ENCODE assay signal across 14 cellular contexts in the genomic region with DNA sequence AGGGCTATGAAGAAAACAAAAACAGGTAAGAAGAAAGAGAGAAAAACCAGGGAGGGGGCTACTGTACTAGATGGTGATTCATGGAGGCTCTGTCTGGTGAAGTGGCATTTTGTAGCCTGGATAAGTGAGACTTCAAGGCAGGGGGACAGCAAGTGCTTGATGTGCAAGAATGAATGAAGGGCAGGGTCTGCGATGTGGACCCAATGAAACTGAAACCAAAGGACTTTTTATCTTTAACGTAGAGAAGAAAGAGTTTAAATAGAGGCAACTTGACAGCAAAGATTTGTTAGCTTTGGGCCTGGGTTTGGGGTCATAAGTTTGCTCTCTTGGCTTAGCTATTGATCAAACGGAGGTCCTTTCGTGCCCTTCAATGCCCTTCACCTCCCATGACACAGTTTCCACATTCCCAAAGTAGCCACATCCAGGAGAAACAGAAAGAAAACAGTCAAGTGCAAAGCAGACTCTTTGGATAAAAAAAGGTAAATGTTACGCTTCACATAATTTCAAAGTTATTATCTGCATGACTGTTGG.
A peak's percentile ranks its signal among the peaks of the same experiment; 100 is the strongest.
DNase-seq lines count a peak whose midpoint lies in the region; ATAC-seq and TF ChIP-seq lines count a peak whose summit lies in the region.
"Had no signal": no experiment of that assay in that cellular context is flagged by ENCODE, and none has a peak within 500 bp of the region (broad histone marks: within the 10 kb centered on the region; RNA-seq: fewer than 3 reads in every experiment).

No MANE protein-coding gene starts in this region.

- no peak overlapping the region for H3K4me2 ChIP-seq in mesenchymal stem cell (ENCODE audit: low read length, poor library complexity, severe bottlenecking)

- no peak overlapping the region for H3K9ac ChIP-seq in mesenchymal stem cell (ENCODE audit: low read length)

- H3K27me3 Mint-ChIP-seq in activated CD4-positive, alpha-beta T cell treated with anti-CD3 and anti-CD28 coated beads, Interleukin-2, amount 10 ng/mL, durations not matched to agents 7 days and 5 days: no peaks in the 10 kb centered on the region

- H3K27ac ChIP-seq in HL-60 (replicated peaks) (peak overlapping the region; percentile 56), mesenchymal stem cell (ENCODE audit: low read length, poor library complexity, severe bottlenecking) (peak overlapping the region; percentile 5)
- H3K27ac ChIP-seq: C4-2B had no signal

- H3K79me1 ChIP-seq in mesenchymal stem cell (replicated peaks; ENCODE audit: low read length, poor library complexity, severe bottlenecking): no peaks in the 10 kb centered on the region

- no peak overlapping the region for H2BK120ac ChIP-seq in mesenchymal stem cell (ENCODE audit: low read depth, low read length)

- H2AK5ac ChIP-seq in mesenchymal stem cell (ENCODE audit: low read length, severe bottlenecking): no peak overlapping the region

- peak overlapping the region; percentile 51 for H3K27ac Mint-ChIP-seq in activated CD4-positive, alpha-beta T cell treated with anti-CD3 and anti-CD28 coated beads, Interleukin-2, amount 10 ng/mL, durations not matched to agents 7 days and 5 days
- H3K27ac Mint-ChIP-seq: H9 had no signal

- H4K91ac ChIP-seq in mesenchymal stem cell (ENCODE audit: low read length): no peak overlapping the region

- WGBS in mesenchymal stem cell: 94% methylated on average over 5 of the region's 5 CpGs

- H3K9me3 ChIP-seq in mesenchymal stem cell (ENCODE audit: control insufficient read depth, low read length): no peaks in the 10 kb centered on the region
- H3K9me3 ChIP-seq: BE2C had no signal

- H2BK12ac ChIP-seq in mesenchymal stem cell (ENCODE audit: low read length in 2 of 2): no peak overlapping the region

- H3K27me3 ChIP-seq in HL-60 (ENCODE audit: insufficient read depth, poor library complexity, severe bottlenecking): no peaks in the 10 kb centered on the region
- no peaks in the 10 kb centered on the region for H3K27me3 ChIP-seq in mesenchymal stem cell (ENCODE audit: control insufficient read depth in 1 of 2, insufficient read depth in 1 of 2, low read length in 2 of 2)
- H3K27me3 ChIP-seq: BE2C had no signal

- H3K4ac ChIP-seq in mesenchymal stem cell (ENCODE audit: low read depth in 1 of 2, low read length in 2 of 2): no peak overlapping the region

- no peak for DNase-seq in activated CD4-positive, alpha-beta T cell treated with anti-CD3 and anti-CD28 coated beads, Interleukin-2, amount 10 ng/mL, durations not matched to agents 7 days and 5 days
- DNase-seq in activated CD4-positive, alpha-beta T cell treated with anti-CD3 and anti-CD28 coated beads, Interleukin-2, amount 50 U/mL, for 4 hours: no peak
- DNase-seq in HL-60 (ENCODE audit: low read depth in 1 of 2, low spot score in 1 of 2) (no peak), SHP77 treated with DMSO at 0.1 percent for 48 hours (lab: John Stamatoyannopoulos, UW) (peak; percentile 23), mesenchymal stem cell (no peak), NCI-H748 (lab: John Stamatoyannopoulos, UW; ENCODE audit: unreplicated experiment) (no peak)
- DNase-seq: 8988T, BE2C, GOT3, H9 had no signal

- no peaks in the 10 kb centered on the region for H3K36me3 ChIP-seq in mesenchymal stem cell (ENCODE audit: control insufficient read depth in 1 of 2, insufficient read depth in 2 of 2, low read depth in 1 of 2, low read length in 2 of 2)
- H3K36me3 ChIP-seq: BE2C had no signal

- CTCF ChIA-PET in activated CD4-positive, alpha-beta T cell treated with anti-CD3 and anti-CD28 coated beads, Interleukin-2, amount 10 ng/mL, durations not matched to agents 7 days and 5 days (lab: Charles Lee): no interaction called here

- POLR2A ChIA-PET in activated CD4-positive, alpha-beta T cell treated with anti-CD3 and anti-CD28 coated beads, Interleukin-2, amount 10 ng/mL, durations not matched to agents 7 days and 5 days (lab: Charles Lee): no interaction called here

- no peaks in the 10 kb centered on the region for H3K9me3 Mint-ChIP-seq in activated CD4-positive, alpha-beta T cell treated with anti-CD3 and anti-CD28 coated beads, Interleukin-2, amount 10 ng/mL, durations not matched to agents 7 days and 5 days
- H3K9me3 Mint-ChIP-seq: H9 had no signal

- peaks cover 6% of the 10 kb centered on the region for H3K4me1 Mint-ChIP-seq in activated CD4-positive, alpha-beta T cell treated with anti-CD3 and anti-CD28 coated beads, Interleukin-2, amount 10 ng/mL, durations not matched to agents 7 days and 5 days
- H3K4me1 Mint-ChIP-seq: H9 had no signal

- no peak overlapping the region for H2BK5ac ChIP-seq in mesenchymal stem cell (ENCODE audit: low read depth, low read length, poor library complexity, severe bottlenecking)

- no peak overlapping the region for H3K18ac ChIP-seq in mesenchymal stem cell (ENCODE audit: low read depth in 1 of 2, low read length in 2 of 2)

- no peak overlapping the region for H3K14ac ChIP-seq in mesenchymal stem cell (ENCODE audit: low read length in 2 of 2)

- no peak overlapping the region for H3K4me3 Mint-ChIP-seq in activated CD4-positive, alpha-beta T cell treated with anti-CD3 and anti-CD28 coated beads, Interleukin-2, amount 10 ng/mL, durations not matched to agents 7 days and 5 days
- H3K4me3 Mint-ChIP-seq: H9 had no signal

- no peak overlapping the region for H4K8ac ChIP-seq in mesenchymal stem cell (ENCODE audit: low read length)

- ATAC-seq in esophagus mucosa (no peak), GM18861 (IDR thresholded peaks at IDR 0.05; ENCODE audit: unreplicated experiment) (no peak)
- ATAC-seq: GM12878 had no signal

- H3K4me3 ChIP-seq in HL-60 (replicated peaks; ENCODE audit: insufficient read depth, low read length) (no peak overlapping the region), mesenchymal stem cell (ENCODE audit: insufficient read depth in 1 of 2, low read depth in 1 of 2, low read length in 2 of 2) (no peak overlapping the region)
- H3K4me3 ChIP-seq: GM12878 had no signal

- peaks cover 2% of the 10 kb centered on the region for H3K4me1 ChIP-seq in mesenchymal stem cell (ENCODE audit: control insufficient read depth, insufficient read depth, low read depth, low read length)
- H3K4me1 ChIP-seq: BE2C had no signal

- no peak for TF ChIP-seq CTCF in HL-60 (IDR thresholded peaks at IDR 0.05; ENCODE audit: insufficient read depth, low read length)

- no peaks in the 10 kb centered on the region for H3K36me3 Mint-ChIP-seq in activated CD4-positive, alpha-beta T cell treated with anti-CD3 and anti-CD28 coated beads, Interleukin-2, amount 10 ng/mL, durations not matched to agents 7 days and 5 days (ENCODE audit: low read depth)

- no peak overlapping the region for H2BK15ac ChIP-seq in mesenchymal stem cell (ENCODE audit: low read depth, poor library complexity, severe bottlenecking)

- H2AFZ ChIP-seq in mesenchymal stem cell (ENCODE audit: low read depth, low read length): no peak overlapping the region

- H3K23ac ChIP-seq in mesenchymal stem cell (ENCODE audit: low read length in 2 of 2): no peak overlapping the region
